1 cellular context compared by ENCODE assay signal in the genomic region with DNA sequence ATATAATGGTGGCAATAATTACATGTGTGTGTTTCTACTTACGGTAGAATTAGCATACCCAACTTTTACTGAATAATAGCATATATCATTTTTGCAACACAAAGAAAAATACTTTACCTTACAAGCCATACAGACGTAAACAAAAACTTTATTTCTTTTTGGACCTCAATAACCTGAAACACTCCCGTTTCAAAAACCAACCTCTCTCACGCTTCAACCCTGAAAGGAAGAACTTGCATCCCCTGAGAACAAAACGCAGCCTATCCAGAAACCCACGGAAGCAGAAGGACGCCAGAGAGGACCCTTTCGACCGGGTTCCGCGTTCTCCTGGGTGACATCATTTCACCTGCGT.
TF ChIP-seq lines count a peak whose summit lies in the region.

TSS of gene RNF38 (minus strand) at position 290 of the 352 bp plus-strand sequence. CDS start at position 129, 161 bp downstream.

TF ChIP-seq in K562, 482 proteins besides CTCF, POLR2A, EP300 and RAD21 (continues in another document):
- TF ChIP-seq PHB (CRISPR knock-in tag; IDR thresholded peaks at IDR 0.05), result no peak
- no peak for TF ChIP-seq ZBTB1 (CRISPR knock-in tag; IDR thresholded peaks at IDR 0.05; ENCODE audit: borderline replicate concordance, low read depth)
- peak; percentile 44; the same call in 1 of the 2 replicates for TF ChIP-seq SP1 (CRISPR knock-in tag; IDR thresholded peaks at IDR 0.05)
- TF ChIP-seq SMARCC2 (IDR thresholded peaks at IDR 0.05; ENCODE audit: low read depth), result 0 out of 2 replicates have a peak, but pooled peaks have one; percentile 14
- TF ChIP-seq STAG1 (CRISPR knock-in tag; IDR thresholded peaks at IDR 0.05; ENCODE audit: borderline replicate concordance), result no peak
- TF ChIP-seq PURB (CRISPR knock-in tag; IDR thresholded peaks at IDR 0.05; ENCODE audit: low read depth), result no peak
- TF ChIP-seq POLR2AphosphoS5 (IDR thresholded peaks at IDR 0.05; ENCODE audit: control insufficient read depth, insufficient read depth, low read depth, low read length), result 0 out of 2 replicates have a peak, but pooled peaks have one; percentile 13
- TF ChIP-seq PRDM10 (IDR thresholded peaks at IDR 0.05; ENCODE audit: partially characterized antibody), result no peak
- no peak for TF ChIP-seq EZH2 (IDR thresholded peaks at IDR 0.05; ENCODE audit: borderline replicate concordance, low read depth, low read length)
- TF ChIP-seq MAZ (CRISPR knock-in tag; conservative IDR thresholded peaks at IDR 0.05 in 1 of 2, IDR thresholded peaks at IDR 0.05 in 1 of 2), result no peak; a peak in 1 of 4 replicates
- TF ChIP-seq ZNF431 (CRISPR knock-in tag; IDR thresholded peaks at IDR 0.05), result no peak
- TF ChIP-seq, protein P1, sequence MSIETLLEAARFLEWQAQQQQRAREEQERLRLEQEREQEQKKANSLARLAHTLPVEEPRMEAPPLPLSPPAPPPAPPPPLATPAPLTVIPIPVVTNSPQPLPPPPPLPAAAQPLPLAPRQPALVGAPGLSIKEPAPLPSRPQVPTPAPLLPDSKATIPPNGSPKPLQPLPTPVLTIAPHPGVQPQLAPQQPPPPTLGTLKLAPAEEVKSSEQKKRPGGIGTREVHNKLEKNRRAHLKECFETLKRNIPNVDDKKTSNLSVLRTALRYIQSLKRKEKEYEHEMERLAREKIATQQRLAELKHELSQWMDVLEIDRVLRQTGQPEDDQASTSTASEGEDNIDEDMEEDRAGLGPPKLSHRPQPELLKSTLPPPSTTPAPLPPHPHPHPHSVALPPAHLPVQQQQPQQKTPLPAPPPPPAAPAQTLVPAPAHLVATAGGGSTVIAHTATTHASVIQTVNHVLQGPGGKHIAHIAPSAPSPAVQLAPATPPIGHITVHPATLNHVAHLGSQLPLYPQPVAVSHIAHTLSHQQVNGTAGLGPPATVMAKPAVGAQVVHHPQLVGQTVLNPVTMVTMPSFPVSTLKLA (conservative IDR thresholded peaks at IDR 0.05), result 0 out of 4 replicates have a peak, but pooled peaks have one; percentile 27 to 37
- TF ChIP-seq EP400 (IDR thresholded peaks at IDR 0.05), result peak; percentile 55; the same call in 1 of the 2 replicates
- TF ChIP-seq CBX8 (IDR thresholded peaks at IDR 0.05; ENCODE audit: borderline replicate concordance, extremely low read depth, low read depth, low read length, poor library complexity, severe bottlenecking), result no peak
- no peak; a peak in 1 of 4 replicates for TF ChIP-seq HDAC1 (IDR thresholded peaks at IDR 0.05)
- no peak for TF ChIP-seq ZNF347 (CRISPR knock-in tag; IDR thresholded peaks at IDR 0.05; ENCODE audit: low read depth)
- no peak for TF ChIP-seq DDX20 (tag; IDR thresholded peaks at IDR 0.05; ENCODE audit: low read depth)
- TF ChIP-seq CAMTA2 (CRISPR knock-in tag; conservative IDR thresholded peaks at IDR 0.05), result no peak
- TF ChIP-seq, protein P2, sequence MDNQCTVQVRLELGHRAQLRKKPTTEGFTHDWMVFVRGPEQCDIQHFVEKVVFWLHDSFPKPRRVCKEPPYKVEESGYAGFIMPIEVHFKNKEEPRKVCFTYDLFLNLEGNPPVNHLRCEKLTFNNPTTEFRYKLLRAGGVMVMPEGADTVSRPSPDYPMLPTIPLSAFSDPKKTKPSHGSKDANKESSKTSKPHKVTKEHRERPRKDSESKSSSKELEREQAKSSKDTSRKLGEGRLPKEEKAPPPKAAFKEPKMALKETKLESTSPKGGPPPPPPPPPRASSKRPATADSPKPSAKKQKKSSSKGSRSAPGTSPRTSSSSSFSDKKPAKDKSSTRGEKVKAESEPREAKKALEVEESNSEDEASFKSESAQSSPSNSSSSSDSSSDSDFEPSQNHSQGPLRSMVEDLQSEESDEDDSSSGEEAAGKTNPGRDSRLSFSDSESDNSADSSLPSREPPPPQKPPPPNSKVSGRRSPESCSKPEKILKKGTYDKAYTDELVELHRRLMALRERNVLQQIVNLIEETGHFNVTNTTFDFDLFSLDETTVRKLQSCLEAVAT (IDR thresholded peaks at IDR 0.05), result peak in 1 of 2 experiments; percentile 18; a peak in 1 of 4 replicates
- TF ChIP-seq ZNF217 (CRISPR knock-in tag; IDR thresholded peaks at IDR 0.05), result no peak
- no peak for TF ChIP-seq ZBTB7A (IDR thresholded peaks at IDR 0.05; ENCODE audit: borderline replicate concordance, control insufficient read depth, low read depth, low read length)
- peak; percentile 96 for TF ChIP-seq CREM (IDR thresholded peaks at IDR 0.05; ENCODE audit: low read depth)
- peak; percentile 92 for TF ChIP-seq MTA1 (IDR thresholded peaks at IDR 0.05; ENCODE audit: borderline replicate concordance)
- no peak for TF ChIP-seq XRCC4 (IDR thresholded peaks at IDR 0.05; ENCODE audit: extremely low read depth, insufficient read depth, insufficient read length)
- 0 out of 2 replicates have a peak, but pooled peaks have one; percentile 43 for TF ChIP-seq FOXP1 (CRISPR knock-in tag; IDR thresholded peaks at IDR 0.05)
- TF ChIP-seq ZNF778 (CRISPR knock-in tag; IDR thresholded peaks at IDR 0.05), result no peak
- no peak for TF ChIP-seq ZBTB2 (IDR thresholded peaks at IDR 0.05)
- peak; percentile 3; the same call in 1 of the 2 replicates for TF ChIP-seq GTF2E2 (tag; IDR thresholded peaks at IDR 0.05)
- TF ChIP-seq JUN (IDR thresholded peaks at IDR 0.05; ENCODE audit: borderline replicate concordance, low read depth, low read length), result no peak
- TF ChIP-seq JUN (CRISPR knock-in tag; IDR thresholded peaks at IDR 0.05; ENCODE audit: borderline replicate concordance), result peak; percentile 46; the same call in 1 of the 2 replicates
- no peak for TF ChIP-seq ZNF609 (CRISPR knock-in tag; IDR thresholded peaks at IDR 0.05; ENCODE audit: borderline replicate concordance)
- peak in 1 of 2 experiments; percentile 20; a peak in 1 of 4 replicates for TF ChIP-seq NRF1 (conservative IDR thresholded peaks at IDR 0.05 in 1 of 2, IDR thresholded peaks at IDR 0.05 in 1 of 2)
- no peak for TF ChIP-seq EHMT2 (IDR thresholded peaks at IDR 0.05)
- TF ChIP-seq CREB1 (IDR thresholded peaks at IDR 0.05), result peak; percentile 83; the same call in 1 of the 2 replicates
- no peak for TF ChIP-seq CREB1 (CRISPR knock-in tag; IDR thresholded peaks at IDR 0.05)
- TF ChIP-seq ZKSCAN3 (CRISPR knock-in tag; IDR thresholded peaks at IDR 0.05), result no peak
- no peak for TF ChIP-seq RFX5 (IDR thresholded peaks at IDR 0.05; ENCODE audit: low read depth, low read length)
- peak; percentile 66 for TF ChIP-seq ELF1 (tag; IDR thresholded peaks at IDR 0.05)
- TF ChIP-seq ZNF263 (CRISPR knock-in tag; IDR thresholded peaks at IDR 0.05; ENCODE audit: borderline replicate concordance), result no peak
- 0 out of 2 replicates have a peak, but pooled peaks have one; percentile 13 for TF ChIP-seq SMARCE1 (IDR thresholded peaks at IDR 0.05)
- no peak for TF ChIP-seq SLC30A9 (CRISPR knock-in tag; IDR thresholded peaks at IDR 0.05)
- peak; percentile 82 for TF ChIP-seq ATF3 (IDR thresholded peaks at IDR 0.05)
- TF ChIP-seq ATF3 (CRISPR knock-in tag; conservative IDR thresholded peaks at IDR 0.05), result peak; percentile 62; the same call in 1 of the 2 replicates
- no peak for TF ChIP-seq FOXA3 (CRISPR knock-in tag; conservative IDR thresholded peaks at IDR 0.05 in 1 of 2, IDR thresholded peaks at IDR 0.05 in 1 of 2)
- peak in 1 of 2 experiments; percentile 13; a peak in 1 of 4 replicates for TF ChIP-seq FOXK2 (conservative IDR thresholded peaks at IDR 0.05 in 1 of 2, IDR thresholded peaks at IDR 0.05 in 1 of 2; ENCODE audit: low read depth in 2 of 2)
- no peak for TF ChIP-seq E2F8 (IDR thresholded peaks at IDR 0.05; ENCODE audit: low read depth, partially characterized antibody)
- TF ChIP-seq NFRKB (IDR thresholded peaks at IDR 0.05; ENCODE audit: low read depth), result peak; percentile 56; the same call in 1 of the 2 replicates
- no peak for TF ChIP-seq HDGF (IDR thresholded peaks at IDR 0.05)
- TF ChIP-seq CC2D1A (IDR thresholded peaks at IDR 0.05), result peak; percentile 31; the same call in 1 of the 2 replicates
- TF ChIP-seq TAF9B (IDR thresholded peaks at IDR 0.05; ENCODE audit: partially characterized antibody), result peak; percentile 42
